Comparison of ENCODE assay signal across 9 cellular contexts in genomic region chr7:155230169-155230593, GRCh38.
DNase-seq lines count a peak whose midpoint lies in the region; ATAC-seq and TF ChIP-seq lines count a peak whose summit lies in the region.
"Had no signal": no experiment of that assay in that cellular context is flagged by ENCODE, and none has a peak within 500 bp of the region (broad histone marks: within the 10 kb centered on the region; RNA-seq: fewer than 3 reads in every experiment).

No MANE protein-coding gene starts in this region.

- H3K4me1 ChIP-seq in HCT116 (ENCODE audit: control insufficient read depth in 1 of 2, insufficient read depth in 2 of 2, low read length in 2 of 2) (peaks cover 5 to 31% of the 10 kb centered on the region in 2 experiments; a peak in 3 of 4 replicates), gastrocnemius medialis (no peaks in the 10 kb centered on the region)

- no peak overlapping the region for H3K9ac ChIP-seq in HCT116 (ENCODE audit: low read length)

- no peaks in the 10 kb centered on the region for H3K27me3 ChIP-seq in HCT116 (ENCODE audit: insufficient read depth, low read length)
- no peaks in the 10 kb centered on the region for H3K27me3 ChIP-seq in gastrocnemius medialis

- no TSS peak for BruUV-seq in HCT116 (replicated peaks; lab: Mats Ljungman, UMichigan)

- no peak overlapping the region for H3K27ac ChIP-seq in HCT116 (ENCODE audit: low read depth, low read length)
- H3K27ac ChIP-seq in gastrocnemius medialis = peak overlapping the region in 1 of 4 donors; percentile 27

- no peak overlapping the region for H2AFZ ChIP-seq in HCT116 (ENCODE audit: low read depth, low read length, poor library complexity, severe bottlenecking)

- TF ChIP-seq POLR2A in HCT116 (IDR thresholded peaks at IDR 0.05; ENCODE audit: borderline replicate concordance, extremely low read depth, insufficient read depth, insufficient read length) = no peak
- TF ChIP-seq POLR2A in gastrocnemius medialis (IDR thresholded peaks at IDR 0.05) = no peak

- H3K4me2 ChIP-seq in HCT116 (ENCODE audit: low read length) = peak overlapping the region; percentile 63

- TF ChIP-seq RAD21 in HCT116 (IDR thresholded peaks at IDR 0.05; ENCODE audit: low read depth) = peak; percentile 21; the same call in 1 of the 2 replicates

- in situ Hi-C loops in gastrocnemius medialis (cut with MboI; ENCODE audit: low sequenced_read_pairs in 4 of 4) = no loop called here

- ATAC-seq in HCT116 = peak; percentile 98
- ATAC-seq in gastrocnemius medialis = peak; percentile 97

- POLR2A ChIA-PET in HCT116 (lab: Charles Lee) = no interaction called here

- H3K79me2 ChIP-seq in HCT116 (ENCODE audit: insufficient read depth, low read length) = no peaks in the 10 kb centered on the region

- no peaks in the 10 kb centered on the region for H4K20me1 ChIP-seq in HCT116 (ENCODE audit: insufficient read depth)

- CTCF ChIA-PET in HCT116 (lab: Charles Lee) = no interaction called here

- no peaks in the 10 kb centered on the region for H3K9me2 ChIP-seq in HCT116 (ENCODE audit: insufficient read depth)

- intact Hi-C loops in HCT116 (cut with micrococcal nuclease) (loop anchor here (1.0 kb wide), 1 partner anchor 21 kb away; no protein-coding TSS in a partner anchor), gastrocnemius medialis (cut with DNase I; ENCODE audit: low total_unique reads) (loop anchor here (2.0 kb wide), 1 partner anchor 69 kb away; no protein-coding TSS in a partner anchor)

- H3K9me3 ChIP-seq in HCT116 (ENCODE audit: control insufficient read depth in 1 of 2, insufficient read depth in 1 of 2, low read depth in 1 of 2, low read length in 2 of 2) (no peaks in the 10 kb centered on the region), gastrocnemius medialis (no peaks in the 10 kb centered on the region)

- H3K4me3 ChIP-seq in HCT116 (replicated peaks in 1 of 2; ENCODE audit: low read depth in 1 of 2, low read length in 2 of 2) (0 out of 4 replicates have a peak overlapping the region, but pooled peaks of 1 of the 2 experiments have one; percentile 18), gastrocnemius medialis (no peak overlapping the region)

- no peaks in the 10 kb centered on the region for H3K36me3 ChIP-seq in HCT116 (ENCODE audit: control insufficient read depth in 1 of 2, insufficient read depth in 2 of 2, low read length in 2 of 2)
- H3K36me3 ChIP-seq in gastrocnemius medialis = no peaks in the 10 kb centered on the region

- RAD21 ChIA-PET in HCT116 (lab: Charles Lee; ENCODE audit: low non-redundant PET in 1 of 2, low total read pairs in 2 of 2, uncharacterized antibody in 2 of 2, unreplicated experiment in 2 of 2) = no interaction called here

- no peak for TF ChIP-seq CTCF in HCT116 (IDR thresholded peaks at IDR 0.05 in 2 of 3, conservative IDR thresholded peaks at IDR 0.05 in 1 of 3; ENCODE audit: borderline replicate concordance in 1 of 3, insufficient read depth in 1 of 3, low read depth in 2 of 3, low read length in 2 of 3)
- no peak for TF ChIP-seq CTCF in gastrocnemius medialis (IDR thresholded peaks at IDR 0.05 in 4 of 5, conservative IDR thresholded peaks at IDR 0.05 in 1 of 5)

- peak; percentile 96 for DNase-seq in HCT116 (ENCODE audit: low read depth, low spot score)
- peak in 47 of 56 donors; percentile 5 to 87 (median 60) for DNase-seq in amygdala (lab: John Stamatoyannopoulos, UW)
- peak; percentile 65 to 74 for DNase-seq in hippocampal formation (lab: John Stamatoyannopoulos, UW)
- DNase-seq in gastrocnemius medialis = peak; percentile 75 to 81
- no peak for DNase-seq in UCSD-AML1 (lab: John Stamatoyannopoulos, UW; ENCODE audit: unreplicated experiment)
- DNase-seq in activated CD4-positive, alpha-beta T cell treated with anti-CD3 and anti-CD28 coated beads, Interleukin-2, amount 50 U/mL, for 4 hours = no peak
- DNase-seq in NCI-H345 (lab: John Stamatoyannopoulos, UW) = no peak
- DNase-seq in NCI-H1048 (lab: John Stamatoyannopoulos, UW) = no peak
- DNase-seq: NCI-H2081 had no signal

TF ChIP-seq in HCT116, 20 proteins besides CTCF, POLR2A, EP300 and RAD21:
- TF ChIP-seq ATF3 (IDR thresholded peaks at IDR 0.05) = no peak
- peak; percentile 64; the same call in 1 of the 2 replicates for TF ChIP-seq SRF (IDR thresholded peaks at IDR 0.05; ENCODE audit: low read depth)
- TF ChIP-seq EZH2phosphoT487 (IDR thresholded peaks at IDR 0.05; ENCODE audit: borderline replicate concordance) = no peak
- TF ChIP-seq, protein P1, sequence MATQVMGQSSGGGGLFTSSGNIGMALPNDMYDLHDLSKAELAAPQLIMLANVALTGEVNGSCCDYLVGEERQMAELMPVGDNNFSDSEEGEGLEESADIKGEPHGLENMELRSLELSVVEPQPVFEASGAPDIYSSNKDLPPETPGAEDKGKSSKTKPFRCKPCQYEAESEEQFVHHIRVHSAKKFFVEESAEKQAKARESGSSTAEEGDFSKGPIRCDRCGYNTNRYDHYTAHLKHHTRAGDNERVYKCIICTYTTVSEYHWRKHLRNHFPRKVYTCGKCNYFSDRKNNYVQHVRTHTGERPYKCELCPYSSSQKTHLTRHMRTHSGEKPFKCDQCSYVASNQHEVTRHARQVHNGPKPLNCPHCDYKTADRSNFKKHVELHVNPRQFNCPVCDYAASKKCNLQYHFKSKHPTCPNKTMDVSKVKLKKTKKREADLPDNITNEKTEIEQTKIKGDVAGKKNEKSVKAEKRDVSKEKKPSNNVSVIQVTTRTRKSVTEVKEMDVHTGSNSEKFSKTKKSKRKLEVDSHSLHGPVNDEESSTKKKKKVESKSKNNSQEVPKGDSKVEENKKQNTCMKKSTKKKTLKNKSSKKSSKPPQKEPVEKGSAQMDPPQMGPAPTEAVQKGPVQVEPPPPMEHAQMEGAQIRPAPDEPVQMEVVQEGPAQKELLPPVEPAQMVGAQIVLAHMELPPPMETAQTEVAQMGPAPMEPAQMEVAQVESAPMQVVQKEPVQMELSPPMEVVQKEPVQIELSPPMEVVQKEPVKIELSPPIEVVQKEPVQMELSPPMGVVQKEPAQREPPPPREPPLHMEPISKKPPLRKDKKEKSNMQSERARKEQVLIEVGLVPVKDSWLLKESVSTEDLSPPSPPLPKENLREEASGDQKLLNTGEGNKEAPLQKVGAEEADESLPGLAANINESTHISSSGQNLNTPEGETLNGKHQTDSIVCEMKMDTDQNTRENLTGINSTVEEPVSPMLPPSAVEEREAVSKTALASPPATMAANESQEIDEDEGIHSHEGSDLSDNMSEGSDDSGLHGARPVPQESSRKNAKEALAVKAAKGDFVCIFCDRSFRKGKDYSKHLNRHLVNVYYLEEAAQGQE (IDR thresholded peaks at IDR 0.05; ENCODE audit: low read depth) = no peak
- TF ChIP-seq POLR2AphosphoS5 (IDR thresholded peaks at IDR 0.05; ENCODE audit: low read depth, low read length) = no peak; the same call in 1 of the 2 replicates
- no peak for TF ChIP-seq ZFX (IDR thresholded peaks at IDR 0.05)
- peak; percentile 17 for TF ChIP-seq YY1 (IDR thresholded peaks at IDR 0.05; ENCODE audit: extremely low read depth, insufficient replicate concordance, low read depth, low read length)
- peak; percentile 54 for TF ChIP-seq TCF7L2 (IDR thresholded peaks at IDR 0.05; ENCODE audit: borderline replicate concordance, extremely low read depth, insufficient read depth, insufficient read length)
- TF ChIP-seq CEBPB (IDR thresholded peaks at IDR 0.05; ENCODE audit: low read depth) = peak; percentile 89
- TF ChIP-seq EGR1 (IDR thresholded peaks at IDR 0.05; ENCODE audit: low read depth) = no peak
- peak; percentile 65 for TF ChIP-seq FOSL1 (IDR thresholded peaks at IDR 0.05; ENCODE audit: low read depth)
- no peak; the same call in 1 of the 2 replicates for TF ChIP-seq SIN3A (IDR thresholded peaks at IDR 0.05; ENCODE audit: low read depth)
- peak; percentile 73 for TF ChIP-seq JUND (IDR thresholded peaks at IDR 0.05)
- no peak for TF ChIP-seq EZH2 (IDR thresholded peaks at IDR 0.05)
- TF ChIP-seq SP1 (IDR thresholded peaks at IDR 0.05; ENCODE audit: low read depth) = peak; percentile 83; the same call in 1 of the 2 replicates
- peak; percentile 68; the same call in 1 of the 2 replicates for TF ChIP-seq CBX3 (IDR thresholded peaks at IDR 0.05; ENCODE audit: low read depth)
- TF ChIP-seq, protein P2, sequence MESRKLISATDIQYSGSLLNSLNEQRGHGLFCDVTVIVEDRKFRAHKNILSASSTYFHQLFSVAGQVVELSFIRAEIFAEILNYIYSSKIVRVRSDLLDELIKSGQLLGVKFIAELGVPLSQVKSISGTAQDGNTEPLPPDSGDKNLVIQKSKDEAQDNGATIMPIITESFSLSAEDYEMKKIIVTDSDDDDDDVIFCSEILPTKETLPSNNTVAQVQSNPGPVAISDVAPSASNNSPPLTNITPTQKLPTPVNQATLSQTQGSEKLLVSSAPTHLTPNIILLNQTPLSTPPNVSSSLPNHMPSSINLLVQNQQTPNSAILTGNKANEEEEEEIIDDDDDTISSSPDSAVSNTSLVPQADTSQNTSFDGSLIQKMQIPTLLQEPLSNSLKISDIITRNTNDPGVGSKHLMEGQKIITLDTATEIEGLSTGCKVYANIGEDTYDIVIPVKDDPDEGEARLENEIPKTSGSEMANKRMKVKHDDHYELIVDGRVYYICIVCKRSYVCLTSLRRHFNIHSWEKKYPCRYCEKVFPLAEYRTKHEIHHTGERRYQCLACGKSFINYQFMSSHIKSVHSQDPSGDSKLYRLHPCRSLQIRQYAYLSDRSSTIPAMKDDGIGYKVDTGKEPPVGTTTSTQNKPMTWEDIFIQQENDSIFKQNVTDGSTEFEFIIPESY (IDR thresholded peaks at IDR 0.05; ENCODE audit: extremely low read depth, insufficient replicate concordance, low read length) = no peak
- TF ChIP-seq ELF1 (IDR thresholded peaks at IDR 0.05; ENCODE audit: borderline replicate concordance, low read depth) = no peak
- TF ChIP-seq, protein P3, sequence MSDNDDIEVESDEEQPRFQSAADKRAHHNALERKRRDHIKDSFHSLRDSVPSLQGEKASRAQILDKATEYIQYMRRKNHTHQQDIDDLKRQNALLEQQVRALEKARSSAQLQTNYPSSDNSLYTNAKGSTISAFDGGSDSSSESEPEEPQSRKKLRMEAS (IDR thresholded peaks at IDR 0.05) = peak; percentile 42; the same call in 1 of the 2 replicates

Comparison
In these comparisons a context has a peak if more than half of its experiments do, and no peak if none do; other contexts are left out.
1. DNase-seq: peak in HCT116 (single experiment), amygdala (47 of 56), hippocampal formation (2 of 2) and gastrocnemius medialis (2 of 2); none in UCSD-AML1 (single experiment), activated CD4-positive, alpha-beta T cell treated with anti-CD3 and anti-CD28 coated beads, Interleukin-2, amount 50 U/mL, for 4 hours (0 of 2), NCI-H345 (single experiment) and NCI-H1048 (single experiment).